In genomic region chr3:129908417-129908816, GRCh38 we compare ENCODE assay signal across 1 cellular context.
TF ChIP-seq lines count a peak whose summit lies in the region.

No MANE protein-coding gene starts in this region.

TF ChIP-seq in endothelial cell of umbilical vein, 7 proteins besides CTCF, POLR2A, EP300 and RAD21 (continued from another document):
- TF ChIP-seq GATA2 (IDR thresholded peaks at IDR 0.05; ENCODE audit: insufficient read depth, insufficient read length, low read depth, low read length) = no peak
